Comparison of ENCODE assay signal across 8 cellular contexts in the genomic region with DNA sequence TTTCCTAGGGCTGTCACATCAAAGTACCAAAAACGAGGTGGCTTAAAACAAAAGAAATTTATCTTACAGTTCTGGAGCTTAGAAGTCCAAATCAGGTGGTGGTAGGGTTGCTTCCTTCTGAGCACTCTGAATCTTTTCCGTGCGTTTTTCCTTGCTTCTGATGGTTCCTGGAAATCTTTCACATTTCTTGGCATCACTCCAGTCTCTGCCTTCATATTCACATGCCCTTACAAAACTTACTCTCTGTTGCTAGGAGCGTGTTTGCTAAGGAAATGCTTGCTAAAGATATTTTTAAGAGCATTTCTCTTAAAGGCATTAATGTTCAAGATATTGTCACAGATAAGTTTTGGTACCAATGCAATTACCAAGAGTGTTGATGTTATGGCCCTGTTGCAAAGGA. TPM values are rescaled to one million over a fixed set of nuclear protein-coding genes. Genes with fewer than 3 reads are reported as not detected.
"Had no signal": no experiment of that assay in that cellular context is flagged by ENCODE, and none has a peak within 500 bp of the region (broad histone marks: within the 10 kb centered on the region; RNA-seq: fewer than 3 reads in every experiment).

No MANE protein-coding gene starts in this region.

RNA-seq across cellular contexts. Expression of gene SPATA31A6, which starts 49.6 kb away (rescaled TPM):
- total RNA-seq: HT-29, LHCN-M2, NCI-H460, PC-9, Peyer's patch, Right ventricle myocardium inferior, RPMI7951, SJCRH30 had no signal
